8 cellular contexts compared by ENCODE assay signal in genomic region chr10:101602767-101603398, GRCh38. TPM values are rescaled to one million over a fixed set of nuclear protein-coding genes. Genes with fewer than 3 reads are reported as not detected.
A peak's percentile ranks its signal among the peaks of the same experiment; 100 is the strongest.
DNase-seq lines count a peak whose midpoint lies in the region; ATAC-seq and TF ChIP-seq lines count a peak whose summit lies in the region.

No MANE protein-coding gene starts in this region.

- H3K9ac ChIP-seq in OCI-LY1 (ENCODE audit: low read length): no peak overlapping the region

- DNase-seq in GM12864 (ENCODE audit: low read depth) (peak; percentile 31), HK-2 (ENCODE audit: unreplicated experiment) (peak; percentile 81), epidermal melanocyte (ENCODE audit: insufficient read length, low spot score) (peak; percentile 71), myocyte (ENCODE audit: low read depth) (peak; percentile 85)
- DNase-seq in activated CD8-positive, alpha-beta memory T cell treated with anti-CD3 and anti-CD28 coated beads, Interleukin-2, amount 50 U/mL, for 48 hours: peak; percentile 90
- peak; percentile 58 for DNase-seq in stimulated activated naive CD4-positive, alpha-beta T cell treated with Interleukin-2 at 50 U/mL for 16 hours (lab: John Stamatoyannopoulos, UW)

- no peaks in the 10 kb centered on the region for H3K4me1 ChIP-seq in OCI-LY1 (ENCODE audit: insufficient read depth, low read length, severe bottlenecking)

- H3K27me3 ChIP-seq in OCI-LY1 (ENCODE audit: insufficient read depth, low read length): no peaks in the 10 kb centered on the region

- H3K79me2 ChIP-seq in OCI-LY1 (ENCODE audit: insufficient read depth, low read length): no peaks in the 10 kb centered on the region

- no peaks in the 10 kb centered on the region for H4K20me1 ChIP-seq in OCI-LY1 (ENCODE audit: insufficient read depth, low read length)

- no peaks in the 10 kb centered on the region for H3K9me3 ChIP-seq in OCI-LY1 (ENCODE audit: low read length)

- no peaks in the 10 kb centered on the region for H3F3A ChIP-seq in OCI-LY1 (ENCODE audit: insufficient read depth, low read length)

- H3K27ac ChIP-seq in OCI-LY1 (ENCODE audit: low read depth, low read length, poor library complexity, severe bottlenecking): no peak overlapping the region

- no peak for ATAC-seq in HG03521 (IDR thresholded peaks at IDR 0.05; ENCODE audit: unreplicated experiment)

- no peaks in the 10 kb centered on the region for H3K9me2 ChIP-seq in OCI-LY1 (ENCODE audit: low read depth, low read length)

- H3K4me2 ChIP-seq in OCI-LY1 (ENCODE audit: low read length): no peak overlapping the region

- H2AFZ ChIP-seq in OCI-LY1 (ENCODE audit: low read length): no peak overlapping the region

- no peaks in the 10 kb centered on the region for H3K36me3 ChIP-seq in OCI-LY1 (ENCODE audit: insufficient read depth, low read length)

- H3K4me3 ChIP-seq in GM12864 (ENCODE audit: low read depth, low read length) (no peak overlapping the region), OCI-LY1 (ENCODE audit: low read depth, low read length, poor library complexity, severe bottlenecking) (no peak overlapping the region)

- TF ChIP-seq CTCF in GM12864 (IDR thresholded peaks at IDR 0.05; ENCODE audit: low read depth, low read length, missing control alignments) (peak; percentile 93), OCI-LY1 (IDR thresholded peaks at IDR 0.05; ENCODE audit: low read length) (peak; percentile 74)

RNA-seq across cellular contexts. Expression of gene DPCD, which starts 14.8 kb away (rescaled TPM):
- 45.3 and 69.0 TPM in 2 replicates for total RNA-seq in myocyte
- 57.5 TPM for polyA plus RNA-seq in myocyte (2012)

RNA-seq across cellular contexts. Expression of gene POLL, which starts 14.8 kb away (rescaled TPM):
- 15.3 and 16.0 TPM in 2 replicates for total RNA-seq in myocyte
- polyA plus RNA-seq in myocyte (2012): 28.6 TPM

Comparison
In these comparisons a context has a peak if more than half of its experiments do, and no peak if none do; other contexts are left out.
1. DNase-seq: peak in every context shown above with its lines; median percentile 90 in activated CD8-positive, alpha-beta memory T cell treated with anti-CD3 and anti-CD28 coated beads, Interleukin-2, amount 50 U/mL, for 48 hours; 85 in myocyte; 81 in HK-2; 71 in epidermal melanocyte; 58 in stimulated activated naive CD4-positive, alpha-beta T cell treated with Interleukin-2 at 50 U/mL for 16 hours; 31 in GM12864.